In the genomic region with DNA sequence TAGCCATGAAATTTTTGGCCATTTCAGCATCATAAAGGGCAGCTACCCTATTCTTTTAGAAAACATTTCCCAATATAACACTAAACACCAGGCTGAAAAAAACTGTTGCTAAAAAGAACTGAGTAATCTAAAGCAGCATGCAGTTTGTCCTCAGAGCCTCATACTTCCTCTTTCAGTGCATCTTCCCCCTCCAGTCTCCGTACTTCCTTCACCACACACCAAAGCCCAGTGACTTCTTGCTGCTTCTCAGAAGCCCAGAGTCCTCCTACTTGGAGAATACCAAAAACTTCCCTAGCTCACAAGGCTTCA, we compare ENCODE assay signal across 9 cellular contexts. TPM values are rescaled to one million over a fixed set of nuclear protein-coding genes. Genes with fewer than 3 reads are reported as not detected.
DNase-seq lines count a peak whose midpoint lies in the region; ATAC-seq, FAIRE-seq and TF ChIP-seq lines count a peak whose summit lies in the region.
"Had no signal": no experiment of that assay in that cellular context is flagged by ENCODE, and none has a peak within 500 bp of the region (broad histone marks: within the 10 kb centered on the region; RNA-seq: fewer than 3 reads in every experiment).

No MANE protein-coding gene starts in this region.

- H3K27me3 ChIP-seq in right lobe of liver, result no peaks in the 10 kb centered on the region
- H3K27me3 ChIP-seq in HepG2 (ENCODE audit: control insufficient read depth in 1 of 2, insufficient read depth in 2 of 2, low read length in 2 of 2), result no peaks in the 10 kb centered on the region
- H3K27me3 ChIP-seq in K562 (ENCODE audit: control insufficient read depth in 2 of 2, insufficient read depth in 2 of 2, low read length in 2 of 2), result no peaks in the 10 kb centered on the region; a peak in 1 of 5 replicates
- H3K27me3 ChIP-seq in brain microvascular endothelial cell (replicated peaks), result no peaks in the 10 kb centered on the region

- H4K20me1 ChIP-seq in HepG2 (ENCODE audit: insufficient read depth, low read length), result no peaks in the 10 kb centered on the region
- no peaks in the 10 kb centered on the region for H4K20me1 ChIP-seq in K562 (replicated peaks; ENCODE audit: control insufficient read depth, insufficient read depth, low read length)

- H3K36me3 ChIP-seq in right lobe of liver (no peaks in the 10 kb centered on the region), HepG2 (replicated peaks in 1 of 2; ENCODE audit: control insufficient read depth in 1 of 2, insufficient read depth in 2 of 2, low read length in 2 of 2) (no peaks in the 10 kb centered on the region), K562 (ENCODE audit: control insufficient read depth, insufficient read depth, low read length) (no peaks in the 10 kb centered on the region), brain microvascular endothelial cell (replicated peaks) (no peaks in the 10 kb centered on the region)

- in situ Hi-C loops in HepG2 (cut with HindIII; ENCODE audit: extremely low pct_ligation_motif_present, low pct_unique_long_range_greater_than_20kb) (no loop called here), K562 (cut with MboI) (no loop called here), brain microvascular endothelial cell (cut with HindIII; ENCODE audit: low pct_ligation_motif_present, low sequenced_read_pairs) (no loop called here)

- TF ChIP-seq CTCF in right lobe of liver (IDR thresholded peaks at IDR 0.05) (no peak), HepG2 (CRISPR knock-in tag; IDR thresholded peaks at IDR 0.05) (no peak), K562 (IDR thresholded peaks at IDR 0.05 in 2 of 3, conservative IDR thresholded peaks at IDR 0.05 in 1 of 3; ENCODE audit: insufficient read depth in 2 of 3, low read depth in 1 of 3, low read length in 3 of 3) (no peak), brain microvascular endothelial cell (IDR thresholded peaks at IDR 0.05; ENCODE audit: low read depth, low read length, missing control alignments) (no peak)

- H3K9me3 ChIP-seq in right lobe of liver, result no peaks in the 10 kb centered on the region
- no peaks in the 10 kb centered on the region for H3K9me3 ChIP-seq in HepG2 (ENCODE audit: low read length)
- H3K9me3 ChIP-seq in K562 (replicated peaks; ENCODE audit: control insufficient read depth, insufficient read depth, low read depth, low read length), result no peaks in the 10 kb centered on the region

- ATAC-seq in right lobe of liver (peak; percentile 52 to 70 (median 57)), HepG2 (no peak), HG03354 (IDR thresholded peaks at IDR 0.05; ENCODE audit: poor library complexity, severe bottlenecking, unreplicated experiment) (peak; percentile 66), K562 (peak; percentile 61)

- POLR2A ChIA-PET in HepG2 (lab: Yijun Ruan, JAX) (no interaction called here), K562 (lab: Yijun Ruan, JAX) (no interaction called here)

- H3K27ac ChIP-seq in right lobe of liver, result peak overlapping the region in 2 of 3 donors; percentile 50 to 53
- H3K27ac ChIP-seq in HepG2 (ENCODE audit: extremely low read length, insufficient read depth, low read length), result no peak overlapping the region
- H3K27ac ChIP-seq in K562 (ENCODE audit: extremely low read depth, low read depth, low read length), result peak overlapping the region; percentile 78; the same call in 1 of the 3 replicates
- H3K27ac ChIP-seq in brain microvascular endothelial cell, result no peak overlapping the region

- no peaks in the 10 kb centered on the region for H3K79me2 ChIP-seq in HepG2 (ENCODE audit: insufficient read depth, low read length)
- no peaks in the 10 kb centered on the region for H3K79me2 ChIP-seq in K562 (ENCODE audit: control insufficient read depth, insufficient read depth, low read length)

- 21% methylated on average over 1 of the region's 1 CpG for WGBS in right lobe of liver (ENCODE audit: insufficient coverage, low coverage, low lambda C conversion rate, missing lambda C conversion rate)
- 89% methylated on average over 1 of the region's 1 CpG for WGBS in HepG2 (ENCODE audit: low lambda C conversion rate)
- whole genome bisulfite sequencing in K562 (ENCODE audit: insufficient coverage, low coverage, missing lambda C conversion rate), result 17% methylated on average over 1 of the region's 1 CpG

- no peak for TF ChIP-seq RAD21 in HepG2 (CRISPR knock-in tag; IDR thresholded peaks at IDR 0.05)
- peak in 1 of 2 experiments; percentile 4; a peak in 2 of 4 replicates for TF ChIP-seq RAD21 in K562 (CRISPR knock-in tag; conservative IDR thresholded peaks at IDR 0.05 in 1 of 2, IDR thresholded peaks at IDR 0.05 in 1 of 2)

- H3K4me3 ChIP-seq in right lobe of liver, result no peak overlapping the region
- H3K4me3 ChIP-seq in HepG2 (replicated peaks in 1 of 3; ENCODE audit: insufficient read depth in 1 of 3, low read depth in 2 of 3, low read length in 3 of 3), result no peak overlapping the region
- H3K4me3 ChIP-seq in K562, result no peak overlapping the region
- H3K4me3 ChIP-seq in brain microvascular endothelial cell (ENCODE audit: low read depth, low read length), result no peak overlapping the region

- DNase-seq in right lobe of liver (no peak), HepG2 (ENCODE audit: low spot score) (no peak), K562 (ENCODE audit: extremely low read depth in 1 of 4, low spot score in 3 of 4) (no peak), NCI-H748 (lab: John Stamatoyannopoulos, UW; ENCODE audit: unreplicated experiment) (no peak), NCI-H2171 treated with DMSO at 0.1 percent for 48 hours (lab: John Stamatoyannopoulos, UW) (no peak), brain microvascular endothelial cell (no peak)
- DNase-seq in stimulated activated naive CD4-positive, alpha-beta T cell (lab: John Stamatoyannopoulos, UW), result no peak

- TF ChIP-seq EP300 in HepG2 (IDR thresholded peaks at IDR 0.05; ENCODE audit: low read depth in 2 of 2, low read length in 2 of 2) (no peak), HepG2 (CRISPR knock-in tag; IDR thresholded peaks at IDR 0.05; ENCODE audit: borderline replicate concordance) (no peak), K562 (IDR thresholded peaks at IDR 0.05; ENCODE audit: low read length) (no peak)

- H3K4me2 ChIP-seq in HepG2 (ENCODE audit: low read depth, low read length) (no peak overlapping the region), K562 (ENCODE audit: insufficient read depth, low read length) (no peak overlapping the region)

- H2AFZ ChIP-seq in HepG2 (ENCODE audit: low read length) (no peak overlapping the region), K562 (ENCODE audit: low read depth, low read length) (peak overlapping the region; percentile 20; the same call in 1 of the 2 replicates)

- no peaks in the 10 kb centered on the region for H3K9me1 ChIP-seq in K562 (ENCODE audit: control insufficient read depth, insufficient read depth, low read length)

- CTCF ChIA-PET in HepG2 (lab: Yijun Ruan, JAX; ENCODE audit: low intra/inter-chr PET ratio, low total read pairs), result no interaction called here
- CTCF ChIA-PET in K562 (lab: Yijun Ruan, JAX; ENCODE audit: low intra/inter-chr PET ratio), result no interaction called here

- intact Hi-C loops in right lobe of liver (cut with DNase I) (no loop called here), HepG2 (cut with micrococcal nuclease; ENCODE audit: unreplicated experiment) (no loop called here), K562 (cut with micrococcal nuclease) (no loop called here)

- BruUV-seq in HepG2 (replicated peaks; lab: Mats Ljungman, UMichigan) (no TSS peak), K562 (replicated peaks; lab: Mats Ljungman, UMichigan) (no TSS peak)

- H3K4me1 ChIP-seq in right lobe of liver, result peaks cover 0 to 11% (median 2%) of the 10 kb centered on the region in 4 donors
- peaks cover 33% of the 10 kb centered on the region for H3K4me1 ChIP-seq in HepG2 (ENCODE audit: insufficient read depth, low read length)
- peaks cover 7 to 33% of the 10 kb centered on the region in 2 experiments for H3K4me1 ChIP-seq in K562 (replicated peaks in 1 of 2; ENCODE audit: control insufficient read depth in 2 of 2, insufficient read depth in 2 of 2, low read length in 2 of 2)

- H3K9ac ChIP-seq in HepG2 (ENCODE audit: insufficient read depth, low read depth, low read length) (no peak overlapping the region), K562 (ENCODE audit: insufficient read depth in 1 of 2, low read depth in 2 of 2, low read length in 2 of 2) (no peak overlapping the region)

- TF ChIP-seq POLR2A in right lobe of liver (IDR thresholded peaks at IDR 0.05), result peak; percentile 20
- no peak for TF ChIP-seq POLR2A in HepG2 (IDR thresholded peaks at IDR 0.05; ENCODE audit: insufficient read depth in 1 of 2, low read depth in 2 of 2, low read length in 2 of 2)
- TF ChIP-seq POLR2A in K562 (conservative IDR thresholded peaks at IDR 0.05), result no peak

- FAIRE-seq in HepG2 (lab: Jason Lieb, UNC) (no peak), K562 (lab: Jason Lieb, UNC) (peak; percentile 35)

RNA-seq across cellular contexts. Expression of a gene that starts 5.7 kb away (rescaled TPM):
- total RNA-seq in right lobe of liver, result 10 to 100 TPM; 25.8 to 88.8 (median 37.4) TPM
- total RNA-seq in HepG2 (2016; rRNA removed; fragmentation: Illumina TruSeq; extraction: Trizol), result 48.9 and 82.8 TPM in 2 replicates
- total RNA-seq in HepG2 (2016; cell fraction: cytosol; rRNA removed; fragmentation: Illumina TruSeq; extraction: Trizol; ENCODE audit: low read depth), result 8.4 and 9.4 TPM in 2 replicates
- total RNA-seq in HepG2 (2016; cell fraction: insoluble cytoplasmic fraction; rRNA removed; fragmentation: Illumina TruSeq; extraction: Trizol), result 45.8 and 85.1 TPM in 2 replicates
- total RNA-seq in HepG2 (2016; cell fraction: membrane; rRNA removed; fragmentation: Illumina TruSeq; extraction: Trizol), result 20.8 and 24.3 TPM in 2 replicates
- 88.6 and 101 TPM in 2 replicates for total RNA-seq in HepG2 (2016; cell fraction: nucleus; rRNA removed; fragmentation: Illumina TruSeq; extraction: Trizol)
- polyA plus RNA-seq in HepG2 (2011; rRNA removed), result 71.6 and 87.8 TPM in 2 replicates
- polyA plus RNA-seq in HepG2 (2011; cell fraction: cytosol; rRNA removed), result 34.2 and 50.3 TPM in 2 replicates
- 31.2 and 32.5 TPM in 2 replicates for polyA plus RNA-seq in HepG2 (2011; cell fraction: nucleus; rRNA removed)
- 50.2 and 52.0 TPM in 2 replicates for polyA plus RNA-seq in HepG2 (2012)
- polyA plus RNA-seq in HepG2 (2016; cell fraction: cytosol; fragmentation: Illumina TruSeq; extraction: Trizol; ENCODE audit: low read depth), result 4.8 and 5.5 TPM in 2 replicates
- 37.4 and 39.7 TPM in 2 replicates for polyA plus RNA-seq in HepG2 (2016; cell fraction: insoluble cytoplasmic fraction; fragmentation: Illumina TruSeq; extraction: Trizol; ENCODE audit: low read depth)
- 10.2 and 10.4 TPM in 2 replicates for polyA plus RNA-seq in HepG2 (2016; cell fraction: membrane; fragmentation: Illumina TruSeq; extraction: Trizol; ENCODE audit: low read depth)
- polyA plus RNA-seq in HepG2 (2016; cell fraction: nucleus; fragmentation: Illumina TruSeq; extraction: Trizol; ENCODE audit: insufficient read depth, low read depth), result 112 and 116 TPM in 2 replicates
- polyA minus RNA-seq in HepG2 (2011; rRNA and poly(A)+ RNA removed; ENCODE audit: low replicate concordance), result 37.9 and 170 TPM in 2 replicates
- 54.0 and 55.4 TPM in 2 replicates for polyA minus RNA-seq in HepG2 (2011; cell fraction: cytosol; rRNA and poly(A)+ RNA removed)
- polyA minus RNA-seq in HepG2 (2011; cell fraction: nucleus; rRNA and poly(A)+ RNA removed), result 95.2 and 116 TPM in 2 replicates
- total RNA-seq in K562 (2011; cell fraction: chromatin; rRNA removed; ENCODE audit: low replicate concordance), result 20.6 and 45.2 TPM in 2 replicates
- 21.5 and 26.5 TPM in 2 replicates for total RNA-seq in K562 (2011; cell fraction: nucleolus; rRNA removed)
- 30.9 and 31.5 TPM in 2 replicates for total RNA-seq in K562 (2011; cell fraction: nucleoplasm; rRNA removed)
- total RNA-seq in K562 (2014; rRNA removed), result 13.4 and 14.7 TPM in 2 replicates
- total RNA-seq in K562 (2014; rRNA removed; fragmentation: Illumina TruSeq; extraction: Trizol), result 26.7 and 31.3 TPM in 2 replicates
- total RNA-seq in K562 (2015; rRNA removed; fragmentation: Illumina TruSeq; extraction: Trizol), result 33.4 and 38.9 TPM in 2 replicates
- 16.8 and 17.7 TPM in 2 replicates for total RNA-seq in K562 (2021)
- polyA plus RNA-seq in K562 (2011; rRNA removed), result 33.0 and 52.5 TPM in 2 replicates
- polyA plus RNA-seq in K562 (2011; cell fraction: cytosol; rRNA removed), result 4.8 and 21.0 TPM in 2 replicates
- polyA plus RNA-seq in K562 (2011; cell fraction: nucleus; rRNA removed), result 24.7 and 52.5 TPM in 2 replicates
- polyA plus RNA-seq in K562 (2012), result 22.6 and 25.6 TPM in 2 replicates
- 22.4 and 26.7 TPM in 2 replicates for polyA plus RNA-seq in K562 (2014; fragmentation: Illumina TruSeq; extraction: Trizol)
- 10 to 100 TPM; 41.5 to 47.0 TPM for polyA plus RNA-seq in K562 (2014; fragmentation: Nextera tagmentation; extraction: Ambion mirVana)
- polyA plus RNA-seq in K562 (2014; rRNA removed), result 19.3 and 21.2 TPM in 2 replicates
- polyA minus RNA-seq in K562 (2011; rRNA and poly(A)+ RNA removed), result 16.9 and 42.2 TPM in 2 replicates
- 8.5 and 22.1 TPM in 2 replicates for polyA minus RNA-seq in K562 (2011; cell fraction: cytosol; rRNA and poly(A)+ RNA removed)
- 11.8 and 45.1 TPM in 2 replicates for polyA minus RNA-seq in K562 (2011; cell fraction: nucleus; rRNA and poly(A)+ RNA removed)

RNA-seq across cellular contexts. Expression of a gene that starts 51.4 kb away (rescaled TPM):
- total RNA-seq in right lobe of liver (not detected), HepG2 (2016; rRNA removed; fragmentation: Illumina TruSeq; extraction: Trizol) (not detected in 2 replicates), K562 (2014; rRNA removed) (not detected in 2 replicates), K562 (2014; rRNA removed; fragmentation: Illumina TruSeq; extraction: Trizol) (not detected in 2 replicates), K562 (2015; rRNA removed; fragmentation: Illumina TruSeq; extraction: Trizol) (not detected in 2 replicates), K562 (2021) (not detected in 2 replicates)
- not detected in 2 replicates for total RNA-seq in HepG2 (2016; cell fraction: cytosol; rRNA removed; fragmentation: Illumina TruSeq; extraction: Trizol; ENCODE audit: low read depth)
- not detected in 2 replicates for total RNA-seq in HepG2 (2016; cell fraction: insoluble cytoplasmic fraction; rRNA removed; fragmentation: Illumina TruSeq; extraction: Trizol)
- not detected in 2 replicates for total RNA-seq in HepG2 (2016; cell fraction: membrane; rRNA removed; fragmentation: Illumina TruSeq; extraction: Trizol)
- not detected in 2 replicates for total RNA-seq in HepG2 (2016; cell fraction: nucleus; rRNA removed; fragmentation: Illumina TruSeq; extraction: Trizol)
- polyA plus RNA-seq in HepG2 (2011; rRNA removed) (not detected in 2 replicates), K562 (2011; rRNA removed) (not detected in 2 replicates), K562 (2014; fragmentation: Illumina TruSeq; extraction: Trizol) (not detected in 2 replicates), K562 (2014; fragmentation: Nextera tagmentation; extraction: Ambion mirVana) (not detected), K562 (2014; rRNA removed) (0.03 TPM in 1 of 2 replicates, not detected in the other)
- not detected in 2 replicates for polyA plus RNA-seq in HepG2 (2011; cell fraction: cytosol; rRNA removed)
- not detected in 2 replicates for polyA plus RNA-seq in HepG2 (2011; cell fraction: nucleus; rRNA removed)
- polyA plus RNA-seq in HepG2 (2012), result not detected in 2 replicates
- polyA plus RNA-seq in HepG2 (2016; cell fraction: cytosol; fragmentation: Illumina TruSeq; extraction: Trizol; ENCODE audit: low read depth), result not detected in 2 replicates
- polyA plus RNA-seq in HepG2 (2016; cell fraction: insoluble cytoplasmic fraction; fragmentation: Illumina TruSeq; extraction: Trizol; ENCODE audit: low read depth), result not detected in 2 replicates
- not detected in 2 replicates for polyA plus RNA-seq in HepG2 (2016; cell fraction: membrane; fragmentation: Illumina TruSeq; extraction: Trizol; ENCODE audit: low read depth)
- polyA plus RNA-seq in HepG2 (2016; cell fraction: nucleus; fragmentation: Illumina TruSeq; extraction: Trizol; ENCODE audit: insufficient read depth, low read depth), result not detected in 2 replicates
- polyA minus RNA-seq in HepG2 (2011; rRNA and poly(A)+ RNA removed; ENCODE audit: low replicate concordance), result not detected in 2 replicates
- not detected in 2 replicates for polyA minus RNA-seq in HepG2 (2011; cell fraction: cytosol; rRNA and poly(A)+ RNA removed)
- polyA minus RNA-seq in HepG2 (2011; cell fraction: nucleus; rRNA and poly(A)+ RNA removed), result not detected in 2 replicates
- not detected in 2 replicates for total RNA-seq in K562 (2011; cell fraction: chromatin; rRNA removed; ENCODE audit: low replicate concordance)
- total RNA-seq in K562 (2011; cell fraction: nucleolus; rRNA removed), result not detected in 2 replicates
- not detected in 2 replicates for total RNA-seq in K562 (2011; cell fraction: nucleoplasm; rRNA removed)
- not detected in 2 replicates for polyA plus RNA-seq in K562 (2011; cell fraction: cytosol; rRNA removed)
- not detected in 2 replicates for polyA plus RNA-seq in K562 (2011; cell fraction: nucleus; rRNA removed)
- polyA plus RNA-seq in K562 (2012), result not detected in 2 replicates
- not detected in 2 replicates for polyA minus RNA-seq in K562 (2011; rRNA and poly(A)+ RNA removed)
- polyA minus RNA-seq in K562 (2011; cell fraction: cytosol; rRNA and poly(A)+ RNA removed), result not detected in 2 replicates
- not detected in 2 replicates for polyA minus RNA-seq in K562 (2011; cell fraction: nucleus; rRNA and poly(A)+ RNA removed)
- total RNA-seq: HT1080 had no signal

Comparison
In these comparisons a context has a peak if more than half of its experiments do, and no peak if none do; other contexts are left out.
1. H3K27ac ChIP-seq: peak in right lobe of liver (2 of 3) and K562 (single experiment); none in HepG2 (single experiment) and brain microvascular endothelial cell (single experiment).